24 cellular contexts compared by ENCODE assay signal in genomic region chr5:36521838-36522745, GRCh38.
DNase-seq lines count a peak whose midpoint lies in the region; ATAC-seq and TF ChIP-seq lines count a peak whose summit lies in the region.
"Had no signal": no experiment of that assay in that cellular context is flagged by ENCODE, and none has a peak within 500 bp of the region (broad histone marks: within the 10 kb centered on the region; RNA-seq: fewer than 3 reads in every experiment).

No MANE protein-coding gene starts in this region.

- peaks cover 0 to 8% (median 0%) of the 10 kb centered on the region in 11 donors for H3K9me3 ChIP-seq in heart right ventricle
- H3K9me3 ChIP-seq in osteoblast (ENCODE audit: low read depth, low read length) = no peaks in the 10 kb centered on the region
- no peaks in the 10 kb centered on the region for H3K9me3 ChIP-seq in upper lobe of right lung
- H3K9me3 ChIP-seq: transverse colon had no signal

- no peak for TF ChIP-seq CTCF in heart right ventricle (IDR thresholded peaks at IDR 0.05)
- no peak for TF ChIP-seq CTCF in osteoblast (IDR thresholded peaks at IDR 0.05; ENCODE audit: extremely low read depth, low read depth, low read length)
- TF ChIP-seq CTCF in upper lobe of right lung (IDR thresholded peaks at IDR 0.05) = no peak

- no peaks in the 10 kb centered on the region for H4K20me1 ChIP-seq in osteoblast (ENCODE audit: insufficient read depth, low read length)

- H3K27ac ChIP-seq in heart right ventricle = peak overlapping the region in 9 of 10 donors; percentile 54 to 81 (median 61)
- no peak overlapping the region for H3K27ac ChIP-seq in osteoblast (ENCODE audit: low read depth, low read length)
- no peak overlapping the region for H3K27ac ChIP-seq in upper lobe of right lung
- H3K27ac ChIP-seq: transverse colon had no signal

- H3K4me1 ChIP-seq in heart right ventricle (peaks cover 0 to 26% (median 12%) of the 10 kb centered on the region in 9 donors), osteoblast (ENCODE audit: insufficient read depth, low read length) (no peaks in the 10 kb centered on the region), upper lobe of right lung (no peaks in the 10 kb centered on the region)
- H3K4me1 ChIP-seq: transverse colon had no signal

- no peak overlapping the region for H3K4me2 ChIP-seq in osteoblast (ENCODE audit: insufficient read depth, low read length)

- H3K4me3 ChIP-seq in heart right ventricle (no peak overlapping the region), osteoblast (ENCODE audit: insufficient read depth, low read length) (no peak overlapping the region), upper lobe of right lung (no peak overlapping the region)
- H3K4me3 ChIP-seq: transverse colon had no signal

- H3K27me3 ChIP-seq in heart right ventricle (no peaks in the 10 kb centered on the region), osteoblast (ENCODE audit: insufficient read depth, low read length) (no peaks in the 10 kb centered on the region), upper lobe of right lung (no peaks in the 10 kb centered on the region)
- H3K27me3 ChIP-seq: transverse colon had no signal

- H2AFZ ChIP-seq in osteoblast (ENCODE audit: low read length) = no peak overlapping the region

- WGBS in heart right ventricle, 2 donors = 53 to 64% methylated on average over 10 of the region's 10 CpGs

- H3K36me3 ChIP-seq in heart right ventricle (no peaks in the 10 kb centered on the region), osteoblast (ENCODE audit: insufficient read depth, low read length) (no peaks in the 10 kb centered on the region), upper lobe of right lung (no peaks in the 10 kb centered on the region)
- H3K36me3 ChIP-seq: transverse colon had no signal

- intact Hi-C loops in Right ventricle myocardium inferior (cut with DNase I) (loop anchor here (5.0 kb wide), 2 partner anchors 50 to 85 kb away; partner anchors contain the start of gene SLC1A3), cardiac septum (cut with DNase I) (loop anchor here (5.0 kb wide), 1 partner anchor 85 kb away; the partner anchor contains the start of gene SLC1A3), heart right ventricle (cut with DNase I) (loop anchor here in 4 of 10 donors (5.0 to 10.0 kb wide), 4 partner anchors 85 to 173 kb away; partner anchors contain the start of gene SLC1A3 (in 2 of the 4)), upper lobe of right lung (cut with DNase I) (no loop called here)

- no peaks in the 10 kb centered on the region for H3K79me2 ChIP-seq in osteoblast (ENCODE audit: insufficient read depth, low read length)

- no peak for DNase-seq in Right ventricle myocardium inferior (ENCODE audit: missing footprints)
- DNase-seq in cardiac septum (ENCODE audit: low spot score) = no peak
- peak in 1 of 2 donors; percentile 48 for DNase-seq in heart right ventricle
- DNase-seq in osteoblast (ENCODE audit: insufficient read length, low spot score, missing footprints) = peak; percentile 5
- DNase-seq in stimulated activated CD8-positive, alpha-beta memory T cell treated with anti-CD3 and anti-CD28 coated beads, Interleukin-4, amount 100 ng/mL, for 48 hours = no peak
- no peak for DNase-seq in upper lobe of right lung
- no peak for DNase-seq in activated CD4-positive, CD25-positive, alpha-beta regulatory T cell (lab: John Stamatoyannopoulos, UW)
- DNase-seq: 8988T; activated naive CD8-positive, alpha-beta T cell treated with anti-CD3 and anti-CD28 coated beads, Interleukin-2, amount 10 ng/mL, durations not matched to agents 7 days and 5 days; central memory CD4-positive, alpha-beta T cell; effector CD4-positive, alpha-beta T cell; Kasumi-1; midbrain; NCI-H1092; NCI-H2029 treated with DMSO at 0.1 percent for 48 hours; NCI-H510A; nephron progenitor cell; NK-92 treated with Interleukin-12 subunit alpha and Interleukin-12 subunit beta, amount 100 ng/mL, for 24 hours; T-helper 9 cell; transverse colon had no signal

- ATAC-seq in Right ventricle myocardium inferior (peak; percentile 90), heart right ventricle (peak; percentile 56 to 96 (median 90)), HG03342 (IDR thresholded peaks at IDR 0.05; ENCODE audit: unreplicated experiment) (no peak), upper lobe of right lung (no peak)
- ATAC-seq: activated CD4-positive, CD25-positive, alpha-beta regulatory T cell treated with anti-CD3 and anti-CD28 coated beads, Interleukin-2, amount 50 U/mL, for 24 hours; SK-N-SH treated with all-trans-retinoic acid at 6 μM for 48 hours; stimulated activated memory B cell treated with anti-CD40 and anti-IgM and Interleukin-4, amounts not matched to agents 10 μg/mL and 1 μg/mL and 100 μg/mL, for 72 hours had no signal

Comparison
In these comparisons a context has a peak if more than half of its experiments do, and no peak if none do; other contexts are left out.
1. ATAC-seq: peak in Right ventricle myocardium inferior (single experiment) and heart right ventricle (8 of 8); none in HG03342 (single experiment) and upper lobe of right lung (single experiment).
2. H3K27ac ChIP-seq: peak in heart right ventricle (9 of 10); none in osteoblast (single experiment) and upper lobe of right lung (single experiment).